In genomic region chr15:58880320-58880719, GRCh38 we compare ENCODE assay signal across 16 cellular contexts. TPM values are rescaled to one million over a fixed set of nuclear protein-coding genes. Genes with fewer than 3 reads are reported as not detected.
DNase-seq lines count a peak whose midpoint lies in the region; ATAC-seq and TF ChIP-seq lines count a peak whose summit lies in the region.
"Had no signal": no experiment of that assay in that cellular context is flagged by ENCODE, and none has a peak within 500 bp of the region (broad histone marks: within the 10 kb centered on the region; RNA-seq: fewer than 3 reads in every experiment).

No MANE protein-coding gene starts in this region.

- no peak overlapping the region for H3K27ac Mint-ChIP-seq in GM23338

- no peak for DNase-seq in A673 (ENCODE audit: low spot score)
- DNase-seq in GM23338 (ENCODE audit: low spot score) = no peak
- DNase-seq in coronary artery (ENCODE audit: low spot score) = no peak
- DNase-seq in H4 (ENCODE audit: low spot score) = no peak
- no peak for DNase-seq in NCI-H2107 treated with DMSO at 0.1 percent for 48 hours (lab: John Stamatoyannopoulos, UW; ENCODE audit: unreplicated experiment)
- DNase-seq: MG63, NCI-H1105 treated with DMSO at 0.1 percent for 48 hours, NCI-H187, NCI-H446, SHP77 treated with DMSO at 0.1 percent for 48 hours, T-helper 2 cell had no signal

- H3K36me3 Mint-ChIP-seq in GM23338 (ENCODE audit: low read depth) = peaks cover 83% of the 10 kb centered on the region

- H3K27me3 Mint-ChIP-seq in GM23338 (ENCODE audit: insufficient read depth, low read depth, poor library complexity) = peaks cover 11% of the 10 kb centered on the region

- intact Hi-C loops in A673 (cut with micrococcal nuclease; ENCODE audit: unreplicated experiment) = loop anchor here (10.0 kb wide), 1 partner anchor 656 kb away; no protein-coding TSS in a partner anchor

- no peak overlapping the region for H3K4me2 ChIP-seq in GM23338

- H3F3A ChIP-seq in GM23338 (replicated peaks; ENCODE audit: low read depth) = peaks cover 31% of the 10 kb centered on the region

- H3K4me3 ChIP-seq in A673 (ENCODE audit: low read depth, low read length, poor library complexity, severe bottlenecking) = no peak overlapping the region
- H3K4me3 ChIP-seq in GM23338 = no peak overlapping the region
- no peak overlapping the region for H3K4me3 ChIP-seq in coronary artery
- H3K4me3 ChIP-seq: MG63 had no signal

- H3K9me3 ChIP-seq in A673 (ENCODE audit: low read depth, low read length, poor library complexity, severe bottlenecking) = no peaks in the 10 kb centered on the region
- H3K9me3 ChIP-seq: MG63 had no signal

- H2AFZ ChIP-seq in GM23338 = no peak overlapping the region

- no peaks in the 10 kb centered on the region for H3K9me2 ChIP-seq in GM23338 (ENCODE audit: insufficient read depth)

- no TSS peak for BruUV-seq in A673 (replicated peaks; lab: Mats Ljungman, UMichigan)

- ATAC-seq in GM18498 (IDR thresholded peaks at IDR 0.05; ENCODE audit: unreplicated experiment) = peak; percentile 65
- ATAC-seq in GM23338 = no peak
- ATAC-seq in HG03460 (IDR thresholded peaks at IDR 0.05; ENCODE audit: unreplicated experiment) = peak; percentile 52
- no peak for ATAC-seq in GM21717 (IDR thresholded peaks at IDR 0.05; ENCODE audit: unreplicated experiment)
- ATAC-seq: Panc1 had no signal

- CTCF ChIA-PET in A673 (lab: Charles Lee) = no interaction called here

- H3K27ac ChIP-seq in A673 (ENCODE audit: low read depth, low read length, poor library complexity, severe bottlenecking) (peak overlapping the region; percentile 59), GM23338 (ENCODE audit: low read depth) (0 out of 2 replicates have a peak overlapping the region, but pooled peaks have one; percentile 55), coronary artery (no peak overlapping the region)
- H3K27ac ChIP-seq: C4-2B had no signal

- no peaks in the 10 kb centered on the region for H3K27me3 ChIP-seq in A673 (replicated peaks; ENCODE audit: insufficient read depth, low read depth, low read length, poor library complexity)
- no peaks in the 10 kb centered on the region for H3K27me3 ChIP-seq in GM23338 (ENCODE audit: insufficient read depth)
- H3K27me3 ChIP-seq: MG63 had no signal

- no peaks in the 10 kb centered on the region for H3K9me3 Mint-ChIP-seq in GM23338

- no peak for TF ChIP-seq CTCF in A673 (conservative IDR thresholded peaks at IDR 0.05; ENCODE audit: low read depth, low read length)
- TF ChIP-seq CTCF in GM23338 (conservative IDR thresholded peaks at IDR 0.05; ENCODE audit: low read depth in 2 of 2) = no peak
- no peak for TF ChIP-seq CTCF in coronary artery (IDR thresholded peaks at IDR 0.05)

- H3K36me3 ChIP-seq in A673 (ENCODE audit: insufficient read depth, low read length, poor library complexity, severe bottlenecking) (peaks cover 59% of the 10 kb centered on the region), GM23338 (ENCODE audit: insufficient read depth) (peaks cover 65% of the 10 kb centered on the region)

- no peak overlapping the region for H3K4me3 Mint-ChIP-seq in GM23338

- peaks cover 26% of the 10 kb centered on the region for H3K4me1 ChIP-seq in A673 (ENCODE audit: insufficient read depth, low read length, poor library complexity, severe bottlenecking)
- H3K4me1 ChIP-seq in GM23338 (ENCODE audit: insufficient read depth) = no peaks in the 10 kb centered on the region

- POLR2A ChIA-PET in A673 (lab: Charles Lee; ENCODE audit: low non-redundant PET) = no interaction called here

- no peaks in the 10 kb centered on the region; the same call in 2 of the 3 replicates for H3K4me1 Mint-ChIP-seq in GM23338

- H4K20me1 ChIP-seq in GM23338 (replicated peaks; ENCODE audit: insufficient read depth) = peaks cover 13% of the 10 kb centered on the region; the same call in 1 of the 2 replicates

- H3K79me2 ChIP-seq in GM23338 (replicated peaks; ENCODE audit: insufficient read depth) = no peaks in the 10 kb centered on the region

TF ChIP-seq in GM23338, 12 proteins besides CTCF, POLR2A, EP300 and RAD21 (continues in another document):
- TF ChIP-seq NANOG (IDR thresholded peaks at IDR 0.05; ENCODE audit: borderline replicate concordance) (no peak), CREB1 (CRISPR knock-in tag; IDR thresholded peaks at IDR 0.05; ENCODE audit: low read depth) (no peak), REST (IDR thresholded peaks at IDR 0.05; ENCODE audit: unreplicated experiment) (no peak), ETS1 (IDR thresholded peaks at IDR 0.05) (no peak), ZNF114 (CRISPR knock-in tag; IDR thresholded peaks at IDR 0.05) (no peak)

RNA-seq across cellular contexts. Expression of gene SLTM, which starts 53.2 kb away (rescaled TPM):
- 117 and 127 TPM in 2 replicates for total RNA-seq in A673 (2021)
- total RNA-seq in GM23338 (2014; rRNA removed; shearing (Covaris generic)) = 165 and 210 TPM in 2 replicates
- 398 and 476 TPM in 2 replicates for polyA plus RNA-seq in GM23338 (2016; fragmentation: Nextera tagmentation; extraction: Ambion mirVana)
- total RNA-seq in H4 (2014; rRNA removed; shearing (Covaris generic)) = 42.8 and 49.1 TPM in 2 replicates

Comparison
In these comparisons a context has a peak if more than half of its experiments do, and no peak if none do; other contexts are left out.
1. H3K27ac ChIP-seq: peak in A673 (single experiment) and GM23338 (single experiment); none in coronary artery (0 of 2).
2. ATAC-seq: peak in GM18498 (single experiment) and HG03460 (single experiment); none in GM23338 (single experiment) and GM21717 (single experiment).